ENCODE assay signal across 11 cellular contexts in the genomic region with DNA sequence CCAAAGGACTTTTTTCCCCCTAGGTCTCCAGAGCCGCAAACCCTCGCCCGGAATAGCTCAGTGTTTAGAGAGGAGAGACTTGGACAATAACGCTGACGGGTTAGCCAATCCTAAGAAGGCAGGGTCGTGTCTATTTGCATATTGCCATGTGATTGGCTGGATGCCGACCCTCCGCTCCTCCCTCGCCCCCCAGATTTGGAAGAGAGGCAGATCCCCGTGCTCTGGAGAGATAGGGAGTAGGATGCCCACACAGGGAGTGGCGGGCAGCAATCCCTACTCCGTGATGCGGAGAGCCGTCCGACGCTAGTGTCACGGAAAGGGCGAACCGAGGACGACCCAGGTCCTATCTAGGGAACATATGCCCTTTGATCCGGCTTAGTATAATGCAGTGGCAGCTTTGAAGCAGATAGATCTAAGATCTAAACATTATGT. TPM values are rescaled to one million over a fixed set of nuclear protein-coding genes. Genes with fewer than 3 reads are reported as not detected.
A peak's percentile ranks its signal among the peaks of the same experiment; 100 is the strongest.
DNase-seq lines count a peak whose midpoint lies in the region; ATAC-seq, FAIRE-seq and TF ChIP-seq lines count a peak whose summit lies in the region.
"Had no signal": no experiment of that assay in that cellular context is flagged by ENCODE, and none has a peak within 500 bp of the region (broad histone marks: within the 10 kb centered on the region; RNA-seq: fewer than 3 reads in every experiment).

No MANE protein-coding gene starts in this region.

- H3F3A ChIP-seq in neural progenitor cell (ENCODE audit: low read depth), result peaks cover 17% of the 10 kb centered on the region

- H2AFZ ChIP-seq in endothelial cell of umbilical vein (ENCODE audit: low read depth, low read length) (no peak overlapping the region), neural progenitor cell (replicated peaks) (no peak overlapping the region)

- TF ChIP-seq POLR2A in endothelial cell of umbilical vein (IDR thresholded peaks at IDR 0.05; ENCODE audit: low read depth, low read length), result no peak

- H4K20me1 ChIP-seq in endothelial cell of umbilical vein (replicated peaks; ENCODE audit: control insufficient read depth, extremely low read depth, insufficient read depth, low read length) (no peaks in the 10 kb centered on the region), neural progenitor cell (ENCODE audit: low read depth) (peaks cover 35% of the 10 kb centered on the region)

- POLR2A ChIA-PET in endothelial cell of umbilical vein (lab: Charles Lee), result no interaction called here

- H3K36me3 ChIP-seq in endothelial cell of umbilical vein (ENCODE audit: control insufficient read depth in 2 of 2, extremely low read depth in 1 of 2, insufficient read depth in 2 of 2, low read length in 2 of 2), result no peaks in the 10 kb centered on the region
- no peaks in the 10 kb centered on the region for H3K36me3 ChIP-seq in neural progenitor cell
- H3K36me3 ChIP-seq: tibial artery had no signal

- no peak for ATAC-seq in HG03135 (IDR thresholded peaks at IDR 0.05; ENCODE audit: unreplicated experiment)
- ATAC-seq: Panc1 had no signal

- intact Hi-C loops in endothelial cell of umbilical vein (cut with micrococcal nuclease), result no loop called here

- no peaks in the 10 kb centered on the region for H3K9me1 ChIP-seq in endothelial cell of umbilical vein (replicated peaks; ENCODE audit: control insufficient read depth, extremely low read depth, insufficient read depth, low read length)

- DNase-seq in NCI-H1436 (lab: John Stamatoyannopoulos, UW), result peak; percentile 81
- DNase-seq in NCI-H1436 treated with DMSO at 0.1 percent for 48 hours (lab: John Stamatoyannopoulos, UW), result no peak
- peak; percentile 52 for DNase-seq in NOMO-1 treated with DMSO at 0.1 percent for 48 hours (lab: John Stamatoyannopoulos, UW; ENCODE audit: unreplicated experiment)
- peak; percentile 22 for DNase-seq in endothelial cell of umbilical vein (ENCODE audit: low read depth, low spot score)
- DNase-seq in neural progenitor cell (ENCODE audit: low spot score), result peak; percentile 97
- no peak for DNase-seq in AG20443 (ENCODE audit: low spot score)
- DNase-seq in occipital lobe (lab: John Stamatoyannopoulos, UW), result no peak

- TF ChIP-seq CTCF in endothelial cell of umbilical vein (IDR thresholded peaks at IDR 0.05; ENCODE audit: extremely low read depth in 1 of 2, insufficient read depth in 1 of 2, low read depth in 1 of 2, low read length in 2 of 2) (no peak), neural progenitor cell (IDR thresholded peaks at IDR 0.05) (no peak)

- H3K36me3 Mint-ChIP-seq in neural progenitor cell, result no peaks in the 10 kb centered on the region

- H3K4me1 ChIP-seq in endothelial cell of umbilical vein (ENCODE audit: control insufficient read depth, extremely low read depth, insufficient read depth, low read length) (no peaks in the 10 kb centered on the region), neural progenitor cell (peaks cover 19% of the 10 kb centered on the region)

- H3K9me3 Mint-ChIP-seq in neural progenitor cell, result peaks cover 2% of the 10 kb centered on the region

- H3K27ac Mint-ChIP-seq in neural progenitor cell, result no peak overlapping the region

- H3K4me2 ChIP-seq in endothelial cell of umbilical vein (ENCODE audit: insufficient read depth, low read length) (no peak overlapping the region), neural progenitor cell (peak overlapping the region; percentile 86)

- H3K79me2 ChIP-seq in endothelial cell of umbilical vein (ENCODE audit: control insufficient read depth, insufficient read depth, low read length) (no peaks in the 10 kb centered on the region), neural progenitor cell (ENCODE audit: low read depth) (no peaks in the 10 kb centered on the region)

- H3K9ac ChIP-seq in endothelial cell of umbilical vein (replicated peaks; ENCODE audit: extremely low read depth, insufficient read depth, low read length) (no peak overlapping the region), neural progenitor cell (no peak overlapping the region)

- H3K4me3 Mint-ChIP-seq in neural progenitor cell, result peak overlapping the region; percentile 60

- CTCF ChIA-PET in endothelial cell of umbilical vein (lab: Charles Lee), result interaction anchor here (1.2 to 1.5 kb wide), 4 partner anchors 13 to 37 kb away, joined by 5 to 12 read pairs (median 6); no protein-coding TSS in a partner anchor

- H3K27ac ChIP-seq in endothelial cell of umbilical vein (ENCODE audit: insufficient read depth, low read depth, low read length), result no peak overlapping the region
- no peak overlapping the region for H3K27ac ChIP-seq in neural progenitor cell
- H3K27ac ChIP-seq: tibial artery had no signal

- H3K4me3 ChIP-seq in endothelial cell of umbilical vein (replicated peaks in 1 of 3; ENCODE audit: insufficient read depth in 1 of 3, low read depth in 1 of 3, low read length in 3 of 3) (no peak overlapping the region), neural progenitor cell (peak overlapping the region; percentile 46)

- H3K27me3 ChIP-seq in endothelial cell of umbilical vein (ENCODE audit: control insufficient read depth in 2 of 2, insufficient read depth in 2 of 2, low read length in 2 of 2), result peaks cover 54 to 56% of the 10 kb centered on the region in 2 experiments
- peaks cover 100% of the 10 kb centered on the region for H3K27me3 ChIP-seq in neural progenitor cell

- dilution Hi-C loops in endothelial cell of umbilical vein (cut with MboI; ENCODE audit: extremely low pct_ligation_motif_present, low sequenced_read_pairs), result no loop called here

- peaks cover 80% of the 10 kb centered on the region for H3K27me3 Mint-ChIP-seq in neural progenitor cell (ENCODE audit: insufficient read depth, low read depth)

- peak; percentile 64 for FAIRE-seq in endothelial cell of umbilical vein (lab: Jason Lieb, UNC)
- FAIRE-seq: islet of Langerhans had no signal

- no peaks in the 10 kb centered on the region for H3K9me3 ChIP-seq in endothelial cell of umbilical vein (replicated peaks; ENCODE audit: control insufficient read depth, insufficient read depth, low read length)
- no peaks in the 10 kb centered on the region for H3K9me3 ChIP-seq in neural progenitor cell (ENCODE audit: low read depth)
- H3K9me3 ChIP-seq: tibial artery had no signal

- peaks cover 20% of the 10 kb centered on the region for H3K4me1 Mint-ChIP-seq in neural progenitor cell

- BruUV-seq in endothelial cell of umbilical vein (replicated peaks; lab: Mats Ljungman, UMichigan), result no TSS peak

TF ChIP-seq in endothelial cell of umbilical vein, 7 proteins besides CTCF, POLR2A, EP300 and RAD21:
- TF ChIP-seq FOS (IDR thresholded peaks at IDR 0.05; ENCODE audit: borderline replicate concordance, insufficient read depth, low read length) (no peak), EZH2 (IDR thresholded peaks at IDR 0.05; ENCODE audit: borderline replicate concordance, low read depth, low read length, severe bottlenecking) (peak; percentile 33)

RNA-seq across cellular contexts. Expression of gene WNT6, which starts 1.4 kb away (rescaled TPM):
- total RNA-seq in endothelial cell of umbilical vein (not detected in 2 replicates), neural progenitor cell (ENCODE audit: low replicate concordance) (not detected in 2 replicates), occipital lobe (not detected)
- not detected in 2 replicates for polyA plus RNA-seq in endothelial cell of umbilical vein
- not detected in 2 replicates for polyA plus RNA-seq in endothelial cell of umbilical vein (2011; cell fraction: cytosol; rRNA removed)
- not detected in 2 replicates for polyA plus RNA-seq in endothelial cell of umbilical vein (2011; cell fraction: nucleus; rRNA removed)
- not detected in 2 replicates for polyA plus RNA-seq in endothelial cell of umbilical vein (2012)
- not detected in 2 replicates for polyA minus RNA-seq in endothelial cell of umbilical vein
- polyA minus RNA-seq in endothelial cell of umbilical vein (2011; cell fraction: cytosol; rRNA and poly(A)+ RNA removed), result 0.72 TPM
- polyA minus RNA-seq in endothelial cell of umbilical vein (2011; cell fraction: nucleus; rRNA and poly(A)+ RNA removed), result not detected in 2 replicates

RNA-seq across cellular contexts. Expression of gene WNT10A, which starts 19.7 kb away (rescaled TPM):
- total RNA-seq in endothelial cell of umbilical vein (not detected in 2 replicates), neural progenitor cell (ENCODE audit: low replicate concordance) (not detected in 2 replicates), occipital lobe (not detected)
- not detected in 2 replicates for polyA plus RNA-seq in endothelial cell of umbilical vein
- not detected in 2 replicates for polyA plus RNA-seq in endothelial cell of umbilical vein (2011; cell fraction: cytosol; rRNA removed)
- polyA plus RNA-seq in endothelial cell of umbilical vein (2011; cell fraction: nucleus; rRNA removed), result not detected in 2 replicates
- polyA plus RNA-seq in endothelial cell of umbilical vein (2012), result not detected in 2 replicates
- not detected in 2 replicates for polyA minus RNA-seq in endothelial cell of umbilical vein
- not detected for polyA minus RNA-seq in endothelial cell of umbilical vein (2011; cell fraction: cytosol; rRNA and poly(A)+ RNA removed)
- polyA minus RNA-seq in endothelial cell of umbilical vein (2011; cell fraction: nucleus; rRNA and poly(A)+ RNA removed), result not detected in 2 replicates

RNA-seq across cellular contexts. Expression of gene PRKAG3, which starts 29.4 kb away (rescaled TPM):
- total RNA-seq in endothelial cell of umbilical vein, result not detected in 2 replicates
- not detected in 2 replicates for polyA plus RNA-seq in endothelial cell of umbilical vein
- polyA plus RNA-seq in endothelial cell of umbilical vein (2011; cell fraction: cytosol; rRNA removed), result not detected in 2 replicates
- not detected in 2 replicates for polyA plus RNA-seq in endothelial cell of umbilical vein (2011; cell fraction: nucleus; rRNA removed)
- polyA plus RNA-seq in endothelial cell of umbilical vein (2012), result not detected in 2 replicates
- polyA minus RNA-seq in endothelial cell of umbilical vein, result not detected in 2 replicates
- polyA minus RNA-seq in endothelial cell of umbilical vein (2011; cell fraction: cytosol; rRNA and poly(A)+ RNA removed), result not detected
- not detected in 2 replicates for polyA minus RNA-seq in endothelial cell of umbilical vein (2011; cell fraction: nucleus; rRNA and poly(A)+ RNA removed)
- total RNA-seq in neural progenitor cell (ENCODE audit: low replicate concordance), result not detected in 2 replicates
- total RNA-seq in occipital lobe, result not detected

Comparison
In these comparisons a context has a peak if more than half of its experiments do, and no peak if none do; other contexts are left out.
1. DNase-seq: peak in NCI-H1436 (single experiment), NOMO-1 treated with DMSO at 0.1 percent for 48 hours (single experiment), endothelial cell of umbilical vein (single experiment) and neural progenitor cell (single experiment); none in NCI-H1436 treated with DMSO at 0.1 percent for 48 hours (single experiment), AG20443 (single experiment) and occipital lobe (single experiment).